ENCODE assay signal across 12 cellular contexts in the genomic region with DNA sequence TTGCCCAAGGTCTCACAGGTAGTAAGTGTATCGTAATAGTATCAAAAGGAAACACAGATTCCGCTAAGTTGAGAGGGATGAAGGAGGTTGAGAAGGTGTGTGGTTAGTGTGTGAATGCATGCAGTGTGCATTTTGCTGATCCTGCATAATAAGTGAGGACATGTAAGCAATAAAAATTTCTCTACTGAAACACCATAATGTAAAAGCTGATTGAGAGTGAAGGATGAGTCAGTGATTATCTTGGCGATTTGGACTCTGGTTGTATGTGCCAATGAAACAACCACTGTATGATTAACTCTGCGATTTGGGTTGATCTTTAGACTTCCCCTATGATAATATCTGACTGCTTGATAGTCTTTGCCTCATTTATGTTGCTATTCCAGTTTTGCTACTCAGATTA. TPM values are rescaled to one million over a fixed set of nuclear protein-coding genes. Genes with fewer than 3 reads are reported as not detected.
A peak's percentile ranks its signal among the peaks of the same experiment; 100 is the strongest.
DNase-seq lines count a peak whose midpoint lies in the region; ATAC-seq and TF ChIP-seq lines count a peak whose summit lies in the region.
"Had no signal": no experiment of that assay in that cellular context is flagged by ENCODE, and none has a peak within 500 bp of the region (broad histone marks: within the 10 kb centered on the region; RNA-seq: fewer than 3 reads in every experiment).

No MANE protein-coding gene starts in this region.

- ATAC-seq in mucosa of descending colon = peak; percentile 98
- ATAC-seq in left lung = no peak
- ATAC-seq: left ventricle myocardium superior had no signal

- peaks cover 8% of the 10 kb centered on the region for H3K4me1 ChIP-seq in mucosa of descending colon (ENCODE audit: low read depth)
- H3K4me1 ChIP-seq in left lung = no peaks in the 10 kb centered on the region

- no peak overlapping the region for H3K27ac ChIP-seq in left lung

- peak; percentile 33 for DNase-seq in GM03348 (ENCODE audit: low spot score)
- DNase-seq in M059J (ENCODE audit: low read depth) = peak; percentile 12
- DNase-seq in dermis blood vessel endothelial cell = peak; percentile 12
- DNase-seq in mucosa of descending colon = no peak
- DNase-seq in left lung = no peak
- DNase-seq in RKO (ENCODE audit: low spot score) = no peak
- DNase-seq in GM19240 (ENCODE audit: insufficient read length, low spot score) = no peak
- DNase-seq in NCI-H510A treated with DMSO at 0.1 percent for 48 hours (lab: John Stamatoyannopoulos, UW) = no peak
- DNase-seq: anterior cingulate cortex, head of caudate nucleus, left ventricle myocardium superior had no signal

- H3K4me3 ChIP-seq in mucosa of descending colon (no peak overlapping the region), left lung (no peak overlapping the region)

- no peaks in the 10 kb centered on the region for H3K36me3 ChIP-seq in mucosa of descending colon (ENCODE audit: low read depth)
- H3K36me3 ChIP-seq in left lung = peaks cover 0 to 30% of the 10 kb centered on the region in 2 donors

- TF ChIP-seq CTCF in mucosa of descending colon (IDR thresholded peaks at IDR 0.05) = no peak
- no peak for TF ChIP-seq CTCF in left lung (IDR thresholded peaks at IDR 0.05)

- H3K9me3 ChIP-seq in mucosa of descending colon (no peaks in the 10 kb centered on the region), left lung (no peaks in the 10 kb centered on the region)

- intact Hi-C loops in mucosa of descending colon (cut with DNase I, micrococcal nuclease) = no loop called here
- intact Hi-C loops in left lung (cut with DNase I) = no loop called here

- no peaks in the 10 kb centered on the region for H3K27me3 ChIP-seq in left lung

RNA-seq across cellular contexts. Expression of gene ADGRF3, which starts 16.7 kb away (rescaled TPM):
- 0.10 and 0.12 TPM in 2 replicates for total RNA-seq in M059J (2014; rRNA removed; shearing (Covaris generic))
- total RNA-seq in dermis blood vessel endothelial cell = 0.84 TPM in 1 of 2 replicates, not detected in the other
- total RNA-seq in mucosa of descending colon = under 1 TPM; 0.13 to 0.77 (median 0.32) TPM
- total RNA-seq in left lung = under 1 TPM; 0.08 to 0.12 TPM
- total RNA-seq: left ventricle myocardium superior had no signal

RNA-seq across cellular contexts. Expression of gene SELENOI, which starts 17.4 kb away (rescaled TPM):
- 11.6 and 19.8 TPM in 2 replicates for total RNA-seq in M059J (2014; rRNA removed; shearing (Covaris generic))
- total RNA-seq in dermis blood vessel endothelial cell = 16.7 and 17.9 TPM in 2 replicates
- total RNA-seq in mucosa of descending colon = 10 to 100 TPM; 27.4 to 42.6 (median 28.0) TPM
- 10 to 100 TPM; 18.4 to 34.4 TPM for total RNA-seq in left lung

RNA-seq across cellular contexts. Expression of gene DRC1, which starts 38.4 kb away (rescaled TPM):
- total RNA-seq in M059J (2014; rRNA removed; shearing (Covaris generic)) = not detected in 2 replicates
- total RNA-seq in dermis blood vessel endothelial cell (0.09 and 0.17 TPM in 2 replicates), mucosa of descending colon (not detected), left lung (1 to 10 TPM in 1 of 2 donors, not detected in 1; 1.8 TPM)
- total RNA-seq: left ventricle myocardium superior; T-helper 2 cell treated with Interferon-gamma antibody and Interleukin-4, amounts not matched to agents 100 ng/mL and 5 ng/mL, for 36 hours had no signal

Comparison
In these comparisons a context has a peak if more than half of its experiments do, and no peak if none do; other contexts are left out.
1. DNase-seq: peak in GM03348 (single experiment), M059J (single experiment) and dermis blood vessel endothelial cell (single experiment); none in mucosa of descending colon (0 of 3), left lung (0 of 2), RKO (single experiment), GM19240 (single experiment) and NCI-H510A treated with DMSO at 0.1 percent for 48 hours (single experiment).